Comparison of ENCODE assay signal across 28 cellular contexts in the genomic region with DNA sequence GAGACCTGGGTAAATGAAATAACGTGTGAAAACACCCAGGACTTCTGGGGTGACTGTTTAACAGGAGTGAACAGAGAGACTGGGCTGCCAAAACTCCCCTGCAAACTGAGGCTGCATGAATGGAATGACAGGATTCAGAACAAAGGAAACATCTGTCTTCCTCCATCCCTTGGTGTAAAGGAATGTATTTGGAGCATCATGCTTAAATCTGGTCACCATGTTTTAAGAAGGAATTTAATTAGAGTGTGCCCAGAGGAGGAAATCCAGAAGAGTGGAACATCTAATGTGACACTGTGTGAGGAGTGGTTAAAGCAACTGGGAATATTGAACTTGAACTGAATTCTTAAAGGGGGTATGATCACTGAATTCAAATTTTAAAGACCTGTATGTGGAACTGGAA.
"Had no signal": no experiment of that assay in that cellular context is flagged by ENCODE, and none has a peak within 500 bp of the region (broad histone marks: within the 10 kb centered on the region; RNA-seq: fewer than 3 reads in every experiment).

No MANE protein-coding gene starts in this region.

- H3K4me1 Mint-ChIP-seq: activated CD4-positive, alpha-beta T cell treated with anti-CD3 and anti-CD28 coated beads for 36 hours; activated CD4-positive, alpha-beta T cell treated with anti-CD3 and anti-CD28 coated beads, Interleukin-2, amount 10 ng/mL, durations not matched to agents 7 days and 5 days; central memory CD8-positive, alpha-beta T cell had no signal

- H3K4me3 ChIP-seq: cardiac muscle cell, Peyer's patch had no signal

- H3K9me3 ChIP-seq: Peyer's patch had no signal

- H3K27me3 Mint-ChIP-seq: activated CD4-positive, alpha-beta T cell treated with anti-CD3 and anti-CD28 coated beads for 36 hours; activated CD4-positive, alpha-beta T cell treated with anti-CD3 and anti-CD28 coated beads, Interleukin-2, amount 10 ng/mL, durations not matched to agents 7 days and 5 days; activated T-cell treated with anti-CD3 and anti-CD28 coated beads, Interleukin-2, amount 50 U/mL, for 24 hours; central memory CD8-positive, alpha-beta T cell had no signal

- ATAC-seq: activated CD4-positive, alpha-beta T cell treated with anti-CD3 and anti-CD28 coated beads for 36 hours; activated CD4-positive, CD25-positive, alpha-beta regulatory T cell treated with anti-CD3 and anti-CD28 coated beads, Interleukin-2, amount 50 U/mL, for 24 hours; activated CD8-positive, alpha-beta T cell treated with anti-CD3 and anti-CD28 coated beads, Interleukin-2, amount 10 ng/mL, durations not matched to agents 7 days and 5 days; activated naive CD4-positive, alpha-beta T cell treated with anti-CD3 and anti-CD28 coated beads, Interleukin-2, amount 50 U/mL, for 72 hours; PC-3 had no signal

- DNase-seq: activated CD4-positive, alpha-beta T cell treated with anti-CD3 and anti-CD28 coated beads for 36 hours; activated CD4-positive, alpha-beta T cell treated with anti-CD3 and anti-CD28 coated beads, Interleukin-2, amount 10 ng/mL, durations not matched to agents 7 days and 5 days; activated CD4-positive, alpha-beta T cell treated with anti-CD3 and anti-CD28 coated beads, Interleukin-2, amount 50 U/mL, for 48 hours; activated CD8-positive, alpha-beta T cell treated with anti-CD3 and anti-CD28 coated beads, Interleukin-2, amount 10 ng/mL, durations not matched to agents 7 days and 5 days; activated gamma-delta T cell treated with Interleukin-2 at 50 U/mL for 16 hours; activated naive CD4-positive, alpha-beta T cell treated with anti-CD3 and anti-CD28 coated beads for 36 hours; activated T-cell treated with anti-CD3 and anti-CD28 coated beads, Interleukin-2, amount 50 U/mL, for 24 hours; aorta; MM.1S; MV-4-11; NCI-H1092; NCI-H1436 treated with DMSO at 0.1 percent for 48 hours; NCI-H1694 treated with DMSO at 0.1 percent for 48 hours; NCI-H2029; NCI-H345; NCI-H524 treated with DMSO at 0.1 percent for 48 hours; NK-92 treated with Interleukin-12 subunit alpha and Interleukin-12 subunit beta, amount 100 ng/mL, for 24 hours; PC-3; Peyer's patch; RPMI8226; SIG-M5 had no signal

- H3K27me3 ChIP-seq: cardiac muscle cell, Peyer's patch had no signal

- H3K4me1 ChIP-seq: Peyer's patch had no signal

- H3K27ac ChIP-seq: cardiac muscle cell, KMS-11, Peyer's patch had no signal

- H3K27ac Mint-ChIP-seq: activated CD4-positive, alpha-beta T cell treated with anti-CD3 and anti-CD28 coated beads for 36 hours; activated CD4-positive, alpha-beta T cell treated with anti-CD3 and anti-CD28 coated beads, Interleukin-2, amount 10 ng/mL, durations not matched to agents 7 days and 5 days; activated CD8-positive, alpha-beta T cell treated with anti-CD3 and anti-CD28 coated beads, Interleukin-2, amount 10 ng/mL, durations not matched to agents 7 days and 5 days; activated naive CD4-positive, alpha-beta T cell treated with anti-CD3 and anti-CD28 coated beads for 36 hours; activated naive CD4-positive, alpha-beta T cell treated with anti-CD3 and anti-CD28 coated beads, Interleukin-2, amount 50 U/mL, for 72 hours; activated T-cell treated with anti-CD3 and anti-CD28 coated beads, Interleukin-2, amount 50 U/mL, for 24 hours; T-helper 1 cell treated with Interleukin-12 subunit alpha and Interleukin-12 subunit beta and Interleukin-4 antibody, amounts not matched to agents 30 μg/mL and 1 μg/mL, for 36 hours; T-helper 2 cell treated with Interferon-gamma antibody and Interleukin-4, amounts not matched to agents 5 μg/mL and 100 μg/mL, for 36 hours had no signal

- H3K36me3 ChIP-seq: cardiac muscle cell, Peyer's patch had no signal

- H3K4me2 ChIP-seq: KMS-11 had no signal

- H3K4me3 Mint-ChIP-seq: activated CD4-positive, alpha-beta T cell treated with anti-CD3 and anti-CD28 coated beads for 36 hours; activated CD4-positive, alpha-beta T cell treated with anti-CD3 and anti-CD28 coated beads, Interleukin-2, amount 10 ng/mL, durations not matched to agents 7 days and 5 days; activated CD8-positive, alpha-beta T cell treated with anti-CD3 and anti-CD28 coated beads, Interleukin-2, amount 10 ng/mL, durations not matched to agents 7 days and 5 days; activated naive CD4-positive, alpha-beta T cell treated with anti-CD3 and anti-CD28 coated beads for 36 hours; activated T-cell treated with anti-CD3 and anti-CD28 coated beads, Interleukin-2, amount 50 U/mL, for 24 hours; central memory CD8-positive, alpha-beta T cell; T-helper 1 cell treated with Interleukin-12 subunit alpha and Interleukin-12 subunit beta and Interleukin-4 antibody, amounts not matched to agents 30 μg/mL and 1 μg/mL, for 36 hours; T-helper 2 cell treated with Interferon-gamma antibody and Interleukin-4, amounts not matched to agents 5 μg/mL and 100 μg/mL, for 36 hours had no signal

- H3K9me3 Mint-ChIP-seq: activated CD4-positive, alpha-beta T cell treated with anti-CD3 and anti-CD28 coated beads, Interleukin-2, amount 10 ng/mL, durations not matched to agents 7 days and 5 days had no signal
